In the genomic region with DNA sequence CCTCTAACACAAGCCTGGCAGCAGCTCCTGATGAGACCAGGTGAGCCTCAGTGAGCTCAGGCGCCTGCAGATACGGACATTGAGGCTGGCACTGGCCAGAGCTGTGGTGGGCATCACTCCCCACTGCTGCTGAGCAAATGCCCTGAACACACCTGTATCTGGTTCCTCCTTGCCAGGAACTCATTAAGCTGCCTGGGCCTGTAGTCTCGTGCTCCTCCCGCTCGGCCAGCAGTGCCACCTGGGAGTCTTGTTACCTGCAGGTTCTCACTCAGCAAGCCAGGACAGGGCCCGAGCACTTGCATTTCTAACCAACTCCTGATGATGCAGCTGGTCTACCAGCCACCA, we compare ENCODE assay signal across 15 cellular contexts. TPM values are rescaled to one million over a fixed set of nuclear protein-coding genes. Genes with fewer than 3 reads are reported as not detected.
"Had no signal": no experiment of that assay in that cellular context is flagged by ENCODE, and none has a peak within 500 bp of the region (broad histone marks: within the 10 kb centered on the region; RNA-seq: fewer than 3 reads in every experiment).

No MANE protein-coding gene starts in this region.

- H3K4me1 ChIP-seq: breast epithelium, foreskin keratinocyte, lower lobe of right lung, SJSA1, upper lobe of right lung had no signal

- H3K4me3 Mint-ChIP-seq: activated naive CD4-positive, alpha-beta T cell treated with anti-CD3 and anti-CD28 coated beads, Interleukin-2, amount 50 U/mL, for 24 hours; activated T-cell treated with anti-CD3 and anti-CD28 coated beads, Interleukin-2, amount 50 U/mL, for 4 hours; naive B cell had no signal

- H3K27ac ChIP-seq: breast epithelium, dorsolateral prefrontal cortex, foreskin keratinocyte, lower lobe of right lung, right lobe of liver, SJSA1, upper lobe of right lung had no signal

- DNase-seq: activated CD4-positive, alpha-beta T cell treated with anti-CD3 and anti-CD28 coated beads for 1 hour; activated T-cell treated with anti-CD3 and anti-CD28 coated beads, Interleukin-2, amount 50 U/mL, for 4 hours; anterior cingulate cortex; dorsolateral prefrontal cortex; foreskin keratinocyte; left cardiac atrium; lower lobe of right lung; naive B cell; right lobe of liver; stimulated activated naive CD4-positive, alpha-beta T cell treated with Interleukin-2 at 50 U/mL for 16 hours; SW 1271; upper lobe of right lung had no signal

- H3K27me3 Mint-ChIP-seq: activated naive CD4-positive, alpha-beta T cell treated with anti-CD3 and anti-CD28 coated beads, Interleukin-2, amount 50 U/mL, for 24 hours had no signal

- H3K27me3 ChIP-seq: breast epithelium, dorsolateral prefrontal cortex, foreskin keratinocyte, right lobe of liver, upper lobe of right lung had no signal

- H3K4me3 ChIP-seq: breast epithelium, dorsolateral prefrontal cortex, lower lobe of right lung, right lobe of liver, SJSA1, upper lobe of right lung had no signal

- H3K9me3 ChIP-seq: breast epithelium, lower lobe of right lung, right lobe of liver, SJSA1, upper lobe of right lung had no signal

- ATAC-seq: foreskin keratinocyte, left cardiac atrium, upper lobe of right lung had no signal

- H3K4me1 Mint-ChIP-seq: activated naive CD4-positive, alpha-beta T cell treated with anti-CD3 and anti-CD28 coated beads, Interleukin-2, amount 50 U/mL, for 24 hours; naive B cell had no signal

- H3K9me3 Mint-ChIP-seq: activated naive CD4-positive, alpha-beta T cell treated with anti-CD3 and anti-CD28 coated beads, Interleukin-2, amount 50 U/mL, for 24 hours; activated T-cell treated with anti-CD3 and anti-CD28 coated beads, Interleukin-2, amount 50 U/mL, for 4 hours; naive B cell had no signal

RNA-seq across cellular contexts. Expression of gene CARD14, which starts 36.2 kb away (rescaled TPM):
- total RNA-seq: activated T-cell treated with anti-CD3 and anti-CD28 coated beads, Interleukin-2, amount 50 U/mL, for 4 hours; left cardiac atrium; SJSA1 had no signal
